In the genomic region with DNA sequence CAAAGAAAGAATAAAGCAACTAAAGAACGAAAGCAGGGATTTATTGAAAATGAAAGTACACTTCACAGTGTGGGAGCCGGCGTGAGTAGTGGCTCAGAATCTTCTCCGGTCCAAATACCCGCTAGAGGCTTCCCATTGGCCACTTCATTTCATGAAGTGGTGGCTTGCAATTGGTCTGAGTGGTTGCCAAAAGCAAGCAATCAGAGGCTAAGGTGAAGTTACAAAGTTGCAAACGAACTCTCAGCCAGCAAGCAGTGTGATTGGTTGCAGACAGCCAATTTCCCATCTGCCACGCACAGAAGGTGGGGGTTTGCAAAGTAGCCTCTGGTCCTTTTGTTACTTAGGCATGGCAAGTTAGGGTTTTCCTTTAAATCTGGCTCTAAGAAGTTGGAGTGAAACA, we compare ENCODE assay signal across 10 cellular contexts. TPM values are rescaled to one million over a fixed set of nuclear protein-coding genes. Genes with fewer than 3 reads are reported as not detected.
A peak's percentile ranks its signal among the peaks of the same experiment; 100 is the strongest.
DNase-seq lines count a peak whose midpoint lies in the region; ATAC-seq and TF ChIP-seq lines count a peak whose summit lies in the region.
"Had no signal": no experiment of that assay in that cellular context is flagged by ENCODE, and none has a peak within 500 bp of the region (broad histone marks: within the 10 kb centered on the region; RNA-seq: fewer than 3 reads in every experiment).

No MANE protein-coding gene starts in this region.

- H3T11ph ChIP-seq in H9 (ENCODE audit: low read length): no peak overlapping the region

- no peaks in the 10 kb centered on the region for H3K9me3 ChIP-seq in H9 (ENCODE audit: control insufficient read depth, low read depth, low read length)
- H3K9me3 ChIP-seq in adrenal gland (replicated peaks in 1 of 3): no peaks in the 10 kb centered on the region
- no peaks in the 10 kb centered on the region for H3K9me3 ChIP-seq in lower lobe of right lung
- H3K9me3 ChIP-seq in HAP-1: no peaks in the 10 kb centered on the region
- H3K9me3 ChIP-seq: neutrophil had no signal

- no peak overlapping the region for H3K14ac ChIP-seq in H9 (ENCODE audit: insufficient read depth, low read length)

- no peak overlapping the region for H3K23ac ChIP-seq in H9 (ENCODE audit: insufficient read length, low read depth, low read length)

- H2AK5ac ChIP-seq in H9 (ENCODE audit: insufficient read length, low read length): no peak overlapping the region

- H3K18ac ChIP-seq in H9 (ENCODE audit: insufficient read length, low read depth, low read length): no peak overlapping the region

- no peak overlapping the region for H3K4me2 ChIP-seq in H9 (ENCODE audit: insufficient read depth, insufficient read length, low read length)

- H2BK12ac ChIP-seq in H9 (ENCODE audit: insufficient read length, low read depth, low read length): no peak overlapping the region

- H3K4me3 ChIP-seq in AG10803 (ENCODE audit: low read length): peak overlapping the region; percentile 52
- H3K4me3 ChIP-seq in adrenal gland: peak overlapping the region in 1 of 4 donors; percentile 10
- peak overlapping the region; percentile 37 for H3K4me3 ChIP-seq in lower lobe of right lung
- no peak overlapping the region for H3K4me3 ChIP-seq in HAP-1

- H3K36me3 ChIP-seq in adrenal gland (replicated peaks in 1 of 2) (no peaks in the 10 kb centered on the region), lower lobe of right lung (no peaks in the 10 kb centered on the region), HAP-1 (replicated peaks) (no peaks in the 10 kb centered on the region)
- H3K36me3 ChIP-seq: neutrophil had no signal

- H2BK5ac ChIP-seq in H9 (ENCODE audit: insufficient read length, low read length): no peak overlapping the region

- H4K5ac ChIP-seq in H9 (ENCODE audit: insufficient read length, low read depth, low read length): no peak overlapping the region

- no peak overlapping the region for H4K8ac ChIP-seq in H9 (replicated peaks; ENCODE audit: insufficient read length, low read depth, low read length)

- H3K27ac ChIP-seq in H9 (ENCODE audit: insufficient read length, low read depth, low read length): no peak overlapping the region
- no peak overlapping the region for H3K27ac ChIP-seq in adrenal gland
- no peak overlapping the region for H3K27ac ChIP-seq in lower lobe of right lung
- H3K27ac ChIP-seq: neutrophil had no signal

- H3K79me2 ChIP-seq in H9 (ENCODE audit: insufficient read depth, low read length): no peaks in the 10 kb centered on the region

- peak; percentile 79 for DNase-seq in AG10803 (ENCODE audit: low read depth)
- peak; percentile 62 for DNase-seq in H9
- DNase-seq in adrenal gland: peak in 6 of 7 donors; percentile 33 to 65 (median 50)
- no peak for DNase-seq in lower lobe of right lung
- DNase-seq in GM13976 (ENCODE audit: low spot score): no peak
- no peak for DNase-seq in HAP-1 (ENCODE audit: low spot score in 2 of 2)
- DNase-seq in NCI-H1092 (lab: John Stamatoyannopoulos, UW): no peak
- no peak for DNase-seq in globus pallidus (ENCODE audit: low spot score)

- H3K23me2 ChIP-seq in H9 (ENCODE audit: insufficient read length, low read depth, low read length, poor library complexity, severe bottlenecking): no peaks in the 10 kb centered on the region

- H2BK120ac ChIP-seq in H9 (ENCODE audit: low read depth, low read length, poor library complexity, severe bottlenecking): no peak overlapping the region

- H3K4me1 ChIP-seq in H9 (ENCODE audit: insufficient read depth, low read length) (peaks cover 3% of the 10 kb centered on the region; the same call in 1 of the 2 replicates), adrenal gland (replicated peaks in 1 of 2) (peaks cover 0 to 5% of the 10 kb centered on the region in 2 donors), lower lobe of right lung (no peaks in the 10 kb centered on the region), HAP-1 (no peaks in the 10 kb centered on the region)

- H3K4ac ChIP-seq in H9 (ENCODE audit: low read depth, low read length): no peak overlapping the region

- peaks cover 0 to 3% of the 10 kb centered on the region in 2 experiments; a peak in 1 of 5 replicates for H3K9me3 Mint-ChIP-seq in H9

- H3K36me3 Mint-ChIP-seq in H9 (ENCODE audit: insufficient read depth in 1 of 3, low read depth in 3 of 3): peaks cover 0 to 4% (median 0%) of the 10 kb centered on the region in 3 experiments; a peak in 3 of 7 replicates

- intact Hi-C loops in adrenal gland (cut with DNase I) (no loop called here), lower lobe of right lung (cut with DNase I) (no loop called here)

- H3K27ac Mint-ChIP-seq in H9: peak overlapping the region in 1 of 3 experiments; percentile 69; a peak in 1 of 7 replicates

- H2BK15ac ChIP-seq in H9 (ENCODE audit: low read depth, low read length): no peak overlapping the region

- no peak overlapping the region for H3K4me3 Mint-ChIP-seq in H9

- H3K27me3 Mint-ChIP-seq in H9 (ENCODE audit: low read depth): no peaks in the 10 kb centered on the region

- peaks cover 13 to 26% of the 10 kb centered on the region in 2 experiments for H3K4me1 Mint-ChIP-seq in H9

- no peak overlapping the region for H2BK20ac ChIP-seq in H9 (ENCODE audit: low read depth, low read length, poor library complexity, severe bottlenecking)

- TF ChIP-seq CTCF in AG10803 (conservative IDR thresholded peaks at IDR 0.05; ENCODE audit: low read length): 0 out of 2 replicates have a peak, but pooled peaks have one; percentile 7
- TF ChIP-seq CTCF in H9 (conservative IDR thresholded peaks at IDR 0.05): no peak
- TF ChIP-seq CTCF in adrenal gland (IDR thresholded peaks at IDR 0.05): no peak
- TF ChIP-seq CTCF in lower lobe of right lung (IDR thresholded peaks at IDR 0.05): no peak
- TF ChIP-seq CTCF in GM13976 (IDR thresholded peaks at IDR 0.05; ENCODE audit: borderline replicate concordance, control extremely low read depth, extremely low read depth, insufficient read depth, missing control alignments): no peak

- H3K56ac ChIP-seq in H9 (ENCODE audit: insufficient read length, low read depth, low read length): no peak overlapping the region

- no peak overlapping the region for H4K91ac ChIP-seq in H9 (ENCODE audit: insufficient read length, low read depth, low read length)

- in situ Hi-C loops in GM13976 (cut with MboI; ENCODE audit: low sequenced_read_pairs, unreplicated experiment) (no loop called here), HAP-1 (cut with MboI; ENCODE audit: low sequenced_read_pairs) (no loop called here)

- no peaks in the 10 kb centered on the region for H3K27me3 ChIP-seq in H9 (ENCODE audit: insufficient read depth, low read length)
- no peaks in the 10 kb centered on the region for H3K27me3 ChIP-seq in adrenal gland
- no peaks in the 10 kb centered on the region for H3K27me3 ChIP-seq in lower lobe of right lung (ENCODE audit: low read depth)
- no peaks in the 10 kb centered on the region for H3K27me3 ChIP-seq in HAP-1 (ENCODE audit: low read depth)

- H3K79me1 ChIP-seq in H9 (ENCODE audit: insufficient read depth, low read depth, low read length, poor library complexity, severe bottlenecking): no peaks in the 10 kb centered on the region

- H4K20me1 ChIP-seq in H9 (ENCODE audit: control insufficient read depth, insufficient read depth, insufficient read length): no peaks in the 10 kb centered on the region

- H3K9ac ChIP-seq in H9 (ENCODE audit: extremely low read depth, insufficient read length, low read length): no peak overlapping the region

- peak; percentile 82 to 87 for ATAC-seq in lower lobe of right lung

- no CpG with 5 or more reads among the region's 7 CpGs for WGBS in H9 (ENCODE audit: extremely low coverage, insufficient read length, low lambda C conversion rate)
- WGBS in adrenal gland, 4 donors: 59 to 69% (median 61%) methylated on average over 7 of the region's 7 CpGs

- TF ChIP-seq POLR2A in adrenal gland (IDR thresholded peaks at IDR 0.05): no peak

- H2AFZ ChIP-seq in H9 (ENCODE audit: low read length): peak overlapping the region; percentile 84

RNA-seq across cellular contexts. Expression of gene CLOCK, which starts 6.7 kb away (rescaled TPM):
- total RNA-seq in H9 (2021) (14.3 and 16.2 TPM in 2 replicates), adrenal gland (10 to 100 TPM; 17.6 to 37.0 (median 32.2) TPM), lower lobe of right lung (26.6 TPM)
- polyA plus RNA-seq in adrenal gland: 10 to 100 TPM in 2 of 3 donors, 1 to 10 TPM in 1; 6.9 to 27.8 (median 10.4) TPM

RNA-seq across cellular contexts. Expression of gene PDCL2, which starts 38.6 kb away (rescaled TPM):
- total RNA-seq in H9 (2021): not detected in 2 replicates
- not detected for total RNA-seq in adrenal gland
- not detected for polyA plus RNA-seq in adrenal gland
- total RNA-seq in lower lobe of right lung: not detected
- total RNA-seq: activated CD8-positive, alpha-beta memory T cell treated with anti-CD3 and anti-CD28 coated beads for 36 hours had no signal

Comparison
In these comparisons a context has a peak if more than half of its experiments do, and no peak if none do; other contexts are left out.
1. DNase-seq: peak in AG10803 (single experiment), H9 (single experiment) and adrenal gland (6 of 7); none in lower lobe of right lung (single experiment), GM13976 (single experiment), HAP-1 (0 of 2), NCI-H1092 (single experiment) and globus pallidus (single experiment).